24 cellular contexts compared by ENCODE assay signal in the genomic region with DNA sequence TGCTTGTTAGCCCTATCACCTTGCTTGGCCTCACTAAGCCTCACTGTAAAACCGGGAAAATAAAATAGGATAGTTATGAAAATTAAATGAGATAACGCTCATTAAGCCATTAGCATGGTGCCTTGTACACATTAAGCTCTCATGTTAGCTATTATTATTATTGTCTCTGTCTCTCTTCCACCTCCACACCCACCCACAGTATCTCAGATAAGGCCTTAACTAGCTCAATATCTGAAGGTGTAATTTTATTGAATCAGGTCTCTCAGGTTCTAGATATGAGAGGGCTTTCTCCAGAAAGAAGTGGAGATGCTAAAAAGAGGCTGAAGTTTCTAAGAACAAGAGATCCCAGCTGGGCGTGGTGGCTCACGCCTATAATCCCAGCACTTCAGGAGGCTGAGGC. TPM values are rescaled to one million over a fixed set of nuclear protein-coding genes. Genes with fewer than 3 reads are reported as not detected.
DNase-seq lines count a peak whose midpoint lies in the region; TF ChIP-seq lines count a peak whose summit lies in the region.
"Had no signal": no experiment of that assay in that cellular context is flagged by ENCODE, and none has a peak within 500 bp of the region (broad histone marks: within the 10 kb centered on the region; RNA-seq: fewer than 3 reads in every experiment).

No MANE protein-coding gene starts in this region.

- H3K4me1 Mint-ChIP-seq in Caco-2 (ENCODE audit: low read depth, unreplicated experiment) (peaks cover 9% of the 10 kb centered on the region), nephron progenitor cell (peaks cover 46% of the 10 kb centered on the region)

- TF ChIP-seq CTCF in Caco-2 (IDR thresholded peaks at IDR 0.05; ENCODE audit: insufficient read depth in 1 of 2, low read depth in 1 of 2, low read length in 1 of 2, severe bottlenecking in 1 of 2, unreplicated experiment in 1 of 2) = no peak
- TF ChIP-seq CTCF in VCaP (conservative IDR thresholded peaks at IDR 0.05) = no peak
- TF ChIP-seq CTCF in nephron progenitor cell (IDR thresholded peaks at IDR 0.05) = no peak

- H3K27ac Mint-ChIP-seq in Caco-2 (ENCODE audit: unreplicated experiment) = peak overlapping the region; percentile 14
- H3K27ac Mint-ChIP-seq in nephron progenitor cell = peak overlapping the region; percentile 92
- H3K27ac Mint-ChIP-seq: CD14-positive monocyte; CD4-positive, alpha-beta T cell had no signal

- H3K36me3 ChIP-seq in Caco-2 (ENCODE audit: control insufficient read depth, insufficient read depth, low read length) = no peaks in the 10 kb centered on the region
- H3K36me3 ChIP-seq: BE2C; BLaER1 treated with 17β-estradiol and CSF1 and Interleukin-3, amounts not matched to agents 10 nM and 100 nM; HAP-1 had no signal

- H3K27ac ChIP-seq in VCaP = peak overlapping the region; percentile 27
- H3K27ac ChIP-seq: A549; BLaER1 treated with 17β-estradiol and CSF1 and Interleukin-3, amounts not matched to agents 10 nM and 100 nM had no signal

- H3K36me3 Mint-ChIP-seq in Caco-2 (ENCODE audit: insufficient read depth, unreplicated experiment) (no peaks in the 10 kb centered on the region), nephron progenitor cell (ENCODE audit: low read depth) (no peaks in the 10 kb centered on the region)
- H3K36me3 Mint-ChIP-seq: CD14-positive monocyte had no signal

- H3K27me3 ChIP-seq in Caco-2 (replicated peaks; ENCODE audit: control insufficient read depth, insufficient read depth, low read length) = no peaks in the 10 kb centered on the region

- CTCF ChIA-PET in Caco-2 (lab: Charles Lee) = no interaction called here

- DNase-seq in Caco-2 (no peak), nephron progenitor cell (no peak), posterior vena cava (ENCODE audit: low spot score) (peak; percentile 32), NCI-H82 (lab: John Stamatoyannopoulos, UW) (no peak), dedifferentiated amniotic fluid mesenchymal stem cell (ENCODE audit: extremely low spot score) (no peak), cardiac septum (ENCODE audit: low spot score) (no peak)
- DNase-seq: 8988T; ACHN; AML-193; BE2C; Calu3; CD4-positive, alpha-beta T cell; CD8-positive, alpha-beta memory T cell; DMS53; DMS79 treated with DMSO at 0.1 percent for 48 hours; GF-D8; GOT3 had no signal

- POLR2A ChIA-PET in Caco-2 (lab: Charles Lee) = no interaction called here

- H3K4me3 Mint-ChIP-seq in Caco-2 (ENCODE audit: unreplicated experiment) = no peak overlapping the region
- no peak overlapping the region for H3K4me3 Mint-ChIP-seq in nephron progenitor cell
- H3K4me3 Mint-ChIP-seq: CD14-positive monocyte; CD4-positive, alpha-beta T cell; CD8-positive, alpha-beta memory T cell had no signal

- no peaks in the 10 kb centered on the region for H3K9me3 Mint-ChIP-seq in Caco-2 (ENCODE audit: unreplicated experiment)
- no peaks in the 10 kb centered on the region for H3K9me3 Mint-ChIP-seq in nephron progenitor cell
- H3K9me3 Mint-ChIP-seq: CD14-positive monocyte; CD4-positive, alpha-beta T cell; CD8-positive, alpha-beta memory T cell had no signal

- H3K4me1 ChIP-seq in Caco-2 = peaks cover 15% of the 10 kb centered on the region; the same call in 1 of the 2 replicates
- H3K4me1 ChIP-seq: A549; BE2C; BLaER1 treated with 17β-estradiol and CSF1 and Interleukin-3, amounts not matched to agents 10 nM and 100 nM had no signal

- intact Hi-C loops in Caco-2 (cut with micrococcal nuclease; ENCODE audit: unreplicated experiment) (no loop called here), posterior vena cava (cut with DNase I) (loop anchor here in 1 of 2 donors (10.0 kb wide), 1 partner anchor 1158 kb away; the partner anchor contains the start of gene SPATA24), cardiac septum (cut with DNase I) (no loop called here)

- H3K27me3 Mint-ChIP-seq in Caco-2 (ENCODE audit: insufficient read depth, unreplicated experiment) (peaks cover 4% of the 10 kb centered on the region), nephron progenitor cell (ENCODE audit: low read depth, poor library complexity) (peaks cover 24% of the 10 kb centered on the region)

- H3K9me3 ChIP-seq in Caco-2 = no peaks in the 10 kb centered on the region
- H3K9me3 ChIP-seq: A549, BE2C, HAP-1 had no signal

- BruUV-seq in Caco-2 (replicated peaks; lab: Mats Ljungman, UMichigan) = no TSS peak

- H3K4me3 ChIP-seq in Caco-2 (ENCODE audit: low read depth, low read length) = no peak overlapping the region
- H3K4me3 ChIP-seq: A549; BLaER1 treated with 17β-estradiol and CSF1 and Interleukin-3, amounts not matched to agents 10 nM and 100 nM; HAP-1 had no signal

RNA-seq across cellular contexts. Expression of gene GFRA3, which starts 27.6 kb away (rescaled TPM):
- total RNA-seq in Caco-2 (2022) (2.4 and 2.7 TPM in 2 replicates), posterior vena cava (under 1 TPM in 1 of 2 donors, not detected in 1; 0.43 TPM), cardiac septum (0.48 TPM)
- total RNA-seq: CD4-positive, alpha-beta T cell; CD8-positive, alpha-beta memory T cell; Daoy; G401 had no signal

RNA-seq across cellular contexts. Expression of gene CDC23, which starts 33.7 kb away (rescaled TPM):
- total RNA-seq in Caco-2 (2022) = 52.9 and 60.7 TPM in 2 replicates
- 10 to 100 TPM; 14.0 to 18.0 TPM for total RNA-seq in posterior vena cava
- total RNA-seq in cardiac septum = 17.9 TPM
